In genomic region chr20:41027366-41027765, GRCh38 we compare ENCODE assay signal across 11 cellular contexts. TPM values are rescaled to one million over a fixed set of nuclear protein-coding genes. Genes with fewer than 3 reads are reported as not detected.
DNase-seq lines count a peak whose midpoint lies in the region; ATAC-seq and TF ChIP-seq lines count a peak whose summit lies in the region.
"Had no signal": no experiment of that assay in that cellular context is flagged by ENCODE, and none has a peak within 500 bp of the region (broad histone marks: within the 10 kb centered on the region; RNA-seq: fewer than 3 reads in every experiment).

No MANE protein-coding gene starts in this region.

- no peak overlapping the region for H2AFZ ChIP-seq in KMS-11 (ENCODE audit: low read depth)

- peaks cover 19% of the 10 kb centered on the region for H4K20me1 ChIP-seq in KMS-11 (ENCODE audit: insufficient read depth)

- H3K27ac Mint-ChIP-seq in Calu3 (ENCODE audit: unreplicated experiment) (peak overlapping the region; percentile 97), neural crest cell (ENCODE audit: unreplicated experiment) (peak overlapping the region; percentile 90)
- peak overlapping the region; percentile 84 for H3K27ac Mint-ChIP-seq in activated naive CD8-positive, alpha-beta T cell treated with anti-CD3 and anti-CD28 coated beads, Interleukin-2, amount 50 U/mL, for 24 hours

- no peak overlapping the region for H3K27ac ChIP-seq in KMS-11

- H3K4me3 Mint-ChIP-seq in Calu3 (ENCODE audit: low read depth, unreplicated experiment) (peak overlapping the region; percentile 83), neural crest cell (peak overlapping the region; percentile 96)
- peak overlapping the region; percentile 92 for H3K4me3 Mint-ChIP-seq in activated naive CD8-positive, alpha-beta T cell treated with anti-CD3 and anti-CD28 coated beads, Interleukin-2, amount 50 U/mL, for 24 hours

- DNase-seq in Calu3 (no peak), neural crest cell (ENCODE audit: low read depth, low spot score) (no peak), kidney glomerular epithelial cell (lab: John Stamatoyannopoulos, UW) (no peak), erythroblast (lab: John Stamatoyannopoulos, UW) (no peak)
- DNase-seq in activated naive CD8-positive, alpha-beta T cell treated with anti-CD3 and anti-CD28 coated beads, Interleukin-2, amount 50 U/mL, for 24 hours: no peak
- DNase-seq: DMS79 treated with DMSO at 0.1 percent for 48 hours, NCI-H2171, posterior cingulate gyrus, SHP77 had no signal

- CTCF ChIA-PET in Calu3 (lab: Charles Lee): interaction anchor here (0.9 kb wide), 1 partner anchor 15 kb away, joined by 4 read pairs; no protein-coding TSS in a partner anchor

- H3K36me3 Mint-ChIP-seq in Calu3 (ENCODE audit: insufficient read depth, unreplicated experiment): peaks cover 55% of the 10 kb centered on the region
- peaks cover 32% of the 10 kb centered on the region for H3K36me3 Mint-ChIP-seq in activated naive CD8-positive, alpha-beta T cell treated with anti-CD3 and anti-CD28 coated beads, Interleukin-2, amount 50 U/mL, for 24 hours (ENCODE audit: low read depth)
- H3K36me3 Mint-ChIP-seq in neural crest cell (ENCODE audit: low read depth): peaks cover 2% of the 10 kb centered on the region

- H3K79me2 ChIP-seq in KMS-11 (ENCODE audit: insufficient read depth, low read depth): peaks cover 38% of the 10 kb centered on the region

- H3K27me3 Mint-ChIP-seq in Calu3 (ENCODE audit: unreplicated experiment) (no peaks in the 10 kb centered on the region), neural crest cell (ENCODE audit: low read depth) (no peaks in the 10 kb centered on the region)
- no peaks in the 10 kb centered on the region for H3K27me3 Mint-ChIP-seq in activated naive CD8-positive, alpha-beta T cell treated with anti-CD3 and anti-CD28 coated beads, Interleukin-2, amount 50 U/mL, for 24 hours

- no peak for TF ChIP-seq POLR2A in erythroblast (IDR thresholded peaks at IDR 0.05; ENCODE audit: low read length)

- TF ChIP-seq CTCF in Calu3 (IDR thresholded peaks at IDR 0.05; ENCODE audit: unreplicated experiment) (no peak), KMS-11 (conservative IDR thresholded peaks at IDR 0.05; ENCODE audit: low read depth, low read length) (no peak), neural crest cell (conservative IDR thresholded peaks at IDR 0.05) (no peak)

- H3K27me3 ChIP-seq in KMS-11 (ENCODE audit: insufficient read depth, low read depth): no peaks in the 10 kb centered on the region

- no peak overlapping the region; the same call in 1 of the 2 replicates for H3K9ac ChIP-seq in KMS-11

- peak overlapping the region; percentile 73 for H3K4me2 ChIP-seq in KMS-11

- no peaks in the 10 kb centered on the region for H3K36me3 ChIP-seq in KMS-11 (ENCODE audit: insufficient read depth)

- peaks cover 31% of the 10 kb centered on the region for H3K4me1 Mint-ChIP-seq in Calu3 (ENCODE audit: low read depth, unreplicated experiment)
- H3K4me1 Mint-ChIP-seq in activated naive CD8-positive, alpha-beta T cell treated with anti-CD3 and anti-CD28 coated beads, Interleukin-2, amount 50 U/mL, for 24 hours: peaks cover 40% of the 10 kb centered on the region
- H3K4me1 Mint-ChIP-seq in neural crest cell: peaks cover 37% of the 10 kb centered on the region

- peaks cover 36% of the 10 kb centered on the region for H3K4me1 ChIP-seq in KMS-11 (ENCODE audit: low read depth, poor library complexity, severe bottlenecking)

- no peaks in the 10 kb centered on the region for H3K9me3 Mint-ChIP-seq in Calu3 (ENCODE audit: low read depth, unreplicated experiment)
- no peaks in the 10 kb centered on the region for H3K9me3 Mint-ChIP-seq in activated naive CD8-positive, alpha-beta T cell treated with anti-CD3 and anti-CD28 coated beads, Interleukin-2, amount 50 U/mL, for 24 hours
- H3K9me3 Mint-ChIP-seq in neural crest cell: no peaks in the 10 kb centered on the region

- intact Hi-C loops in Calu3 (cut with micrococcal nuclease; ENCODE audit: unreplicated experiment): no loop called here

- ATAC-seq in activated naive CD8-positive, alpha-beta T cell treated with anti-CD3 and anti-CD28 coated beads, Interleukin-2, amount 50 U/mL, for 24 hours: no peak
- no peak for ATAC-seq in HG03108 (IDR thresholded peaks at IDR 0.05; ENCODE audit: unreplicated experiment)

- H3K4me3 ChIP-seq in KMS-11 (IDR thresholded peaks at IDR 0.05; ENCODE audit: insufficient read depth, low read depth, low read length): no peak overlapping the region

- BruUV-seq in Calu3 (replicated peaks; lab: Mats Ljungman, UMichigan): no TSS peak

RNA-seq across cellular contexts. Expression of gene TOP1, which starts 1.3 kb away (rescaled TPM):
- total RNA-seq in Calu3 (2022) (129 and 152 TPM in 2 replicates), neural crest cell (102 and 110 TPM in 2 replicates)
